In genomic region chr1:6044481-6045109, GRCh38 we compare ENCODE assay signal across 16 cellular contexts. TPM values are rescaled to one million over a fixed set of nuclear protein-coding genes. Genes with fewer than 3 reads are reported as not detected.
DNase-seq lines count a peak whose midpoint lies in the region; ATAC-seq, FAIRE-seq and TF ChIP-seq lines count a peak whose summit lies in the region.
"Had no signal": no experiment of that assay in that cellular context is flagged by ENCODE, and none has a peak within 500 bp of the region (broad histone marks: within the 10 kb centered on the region; RNA-seq: fewer than 3 reads in every experiment).

No MANE protein-coding gene starts in this region.

- H2AFZ ChIP-seq in HepG2 (ENCODE audit: low read length) (no peak overlapping the region), Loucy (ENCODE audit: low read length) (no peak overlapping the region), H1 (ENCODE audit: low read length) (no peak overlapping the region)

- H3K27ac Mint-ChIP-seq in stimulated activated naive B cell treated with anti-CD40 and anti-IgM and Interleukin-4, amounts not matched to agents 10 μg/mL and 1 μg/mL and 100 μg/mL, for 72 hours: peak overlapping the region; percentile 56
- H3K27ac Mint-ChIP-seq: HFFc6 had no signal

- peaks cover 8% of the 10 kb centered on the region for H3F3A ChIP-seq in Loucy (ENCODE audit: low read depth)

- no peak for ATAC-seq in HepG2
- no peak for ATAC-seq in right lobe of liver
- ATAC-seq in stimulated activated naive B cell treated with anti-CD40 and anti-IgM and Interleukin-4, amounts not matched to agents 10 μg/mL and 1 μg/mL and 100 μg/mL, for 72 hours (replicated peaks): no peak

- BruUV-seq in HepG2 (replicated peaks; lab: Mats Ljungman, UMichigan): no TSS peak

- H3K36me3 Mint-ChIP-seq in stimulated activated naive B cell treated with anti-CD40 and anti-IgM and Interleukin-4, amounts not matched to agents 10 μg/mL and 1 μg/mL and 100 μg/mL, for 72 hours: peaks cover 57 to 70% of the 10 kb centered on the region in 2 donors

- H2BK20ac ChIP-seq in H1 (ENCODE audit: low read length): no peak overlapping the region

- no peak overlapping the region; the same call in 1 of the 2 replicates for H2BK15ac ChIP-seq in H1 (ENCODE audit: low read length)

- no peak overlapping the region for H4K5ac ChIP-seq in H1 (ENCODE audit: insufficient read length, low read depth, low read length)

- peaks cover 21% of the 10 kb centered on the region for H3K4me1 ChIP-seq in HepG2 (ENCODE audit: insufficient read depth, low read length)
- no peaks in the 10 kb centered on the region for H3K4me1 ChIP-seq in right lobe of liver
- H3K4me1 ChIP-seq in Loucy (ENCODE audit: insufficient read depth, low read length, poor library complexity, severe bottlenecking): peaks cover 50% of the 10 kb centered on the region
- no peaks in the 10 kb centered on the region for H3K4me1 ChIP-seq in H1 (replicated peaks in 1 of 4; ENCODE audit: control insufficient read depth in 3 of 4, insufficient read depth in 4 of 4, low read length in 3 of 4)

- intact Hi-C loops in HepG2 (cut with micrococcal nuclease; ENCODE audit: unreplicated experiment): no loop called here
- intact Hi-C loops in right lobe of liver (cut with DNase I): no loop called here

- no peaks in the 10 kb centered on the region for H3K27me3 ChIP-seq in HepG2 (ENCODE audit: control insufficient read depth in 1 of 2, insufficient read depth in 2 of 2, low read length in 2 of 2)
- H3K27me3 ChIP-seq in right lobe of liver: no peaks in the 10 kb centered on the region
- no peaks in the 10 kb centered on the region for H3K27me3 ChIP-seq in Loucy (ENCODE audit: insufficient read depth, low read length, poor library complexity, severe bottlenecking)
- H3K27me3 ChIP-seq in H1 (replicated peaks in 1 of 4; ENCODE audit: control insufficient read depth in 3 of 4, extremely low read depth in 1 of 4, insufficient read depth in 3 of 4, low read length in 3 of 4): no peaks in the 10 kb centered on the region

- H3K9ac ChIP-seq in HepG2 (ENCODE audit: insufficient read depth, low read depth, low read length) (no peak overlapping the region), Loucy (ENCODE audit: low read depth, low read length, poor library complexity, severe bottlenecking) (peak overlapping the region; percentile 9), H1 (replicated peaks in 1 of 4; ENCODE audit: extremely low read depth in 1 of 4, low read depth in 3 of 4, low read length in 3 of 4) (no peak overlapping the region)

- no peak overlapping the region for H3K18ac ChIP-seq in H1 (ENCODE audit: extremely low read depth, low read length)

- H3K79me2 ChIP-seq in HepG2 (ENCODE audit: insufficient read depth, low read length) (no peaks in the 10 kb centered on the region), Loucy (ENCODE audit: insufficient read depth, low read length) (peaks cover 82% of the 10 kb centered on the region), H1 (ENCODE audit: control insufficient read depth in 1 of 2, insufficient read depth in 2 of 2, low read length in 2 of 2) (no peaks in the 10 kb centered on the region)

- H3K4me3 Mint-ChIP-seq in stimulated activated naive B cell treated with anti-CD40 and anti-IgM and Interleukin-4, amounts not matched to agents 10 μg/mL and 1 μg/mL and 100 μg/mL, for 72 hours: no peak overlapping the region
- H3K4me3 Mint-ChIP-seq: HFFc6 had no signal

- H3K4me2 ChIP-seq in HepG2 (ENCODE audit: low read depth, low read length) (peak overlapping the region; percentile 67; the same call in 1 of the 2 replicates), Loucy (ENCODE audit: low read depth, low read length, poor library complexity, severe bottlenecking) (peak overlapping the region; percentile 27), H1 (ENCODE audit: insufficient read depth in 1 of 2, low read depth in 2 of 2, low read length in 2 of 2) (no peak overlapping the region)

- TF ChIP-seq RAD21 in HepG2 (CRISPR knock-in tag; IDR thresholded peaks at IDR 0.05): no peak
- TF ChIP-seq RAD21 in H1 (IDR thresholded peaks at IDR 0.05 in 1 of 2, conservative IDR thresholded peaks at IDR 0.05 in 1 of 2; ENCODE audit: low read depth in 2 of 2, low read length in 2 of 2): no peak

- H3K36me3 ChIP-seq in HepG2 (replicated peaks in 1 of 2; ENCODE audit: control insufficient read depth in 1 of 2, insufficient read depth in 2 of 2, low read length in 2 of 2) (no peaks in the 10 kb centered on the region), right lobe of liver (no peaks in the 10 kb centered on the region), Loucy (ENCODE audit: insufficient read depth, low read length) (peaks cover 84% of the 10 kb centered on the region; the same call in 1 of the 2 replicates), H1 (ENCODE audit: control insufficient read depth in 2 of 4, insufficient read depth in 4 of 4, low read length in 3 of 4) (no peaks in the 10 kb centered on the region)

- H3K9me3 Mint-ChIP-seq in stimulated activated naive B cell treated with anti-CD40 and anti-IgM and Interleukin-4, amounts not matched to agents 10 μg/mL and 1 μg/mL and 100 μg/mL, for 72 hours: no peaks in the 10 kb centered on the region
- H3K9me3 Mint-ChIP-seq: HFFc6 had no signal

- 65% methylated on average over 8 of the region's 11 CpGs for WGBS in HepG2 (ENCODE audit: low lambda C conversion rate)
- WGBS in right lobe of liver (ENCODE audit: insufficient coverage, low coverage, low lambda C conversion rate, missing lambda C conversion rate): 46% methylated on average over 4 of the region's 11 CpGs
- WGBS in H1 (ENCODE audit: extremely low coverage in 1 of 2, insufficient coverage in 1 of 2, insufficient read length in 1 of 2, insufficient replicate concordance in 2 of 2, low coverage in 1 of 2, low lambda C conversion rate in 2 of 2, missing lambda C conversion rate in 1 of 2), 2 experiments: 86% methylated on average over 11 of the region's 11 CpGs; no CpG with 5 or more reads in 1 of the 2 experiments

- CTCF ChIA-PET in HepG2 (lab: Yijun Ruan, JAX; ENCODE audit: low intra/inter-chr PET ratio, low total read pairs): no interaction called here
- CTCF ChIA-PET in H1 (lab: Charles Lee; ENCODE audit: partially characterized antibody): interaction anchor here (0.7 to 5.7 kb wide), 18 partner anchors 7 to 160 kb away, joined by 3 to 43 read pairs (median 4); no protein-coding TSS in a partner anchor

- H2BK120ac ChIP-seq in H1 (replicated peaks; ENCODE audit: low read depth, low read length): no peak overlapping the region

- H3K56ac ChIP-seq in H1 (replicated peaks; ENCODE audit: insufficient read length, low read depth, low read length): no peak overlapping the region

- POLR2A ChIA-PET in HepG2 (lab: Yijun Ruan, JAX): no interaction called here
- POLR2A ChIA-PET in H1 (lab: Charles Lee; ENCODE audit: partially characterized antibody): interaction anchor here (1.0 kb wide), 1 partner anchor 8 kb away, joined by 3 read pairs; no protein-coding TSS in a partner anchor

- no peaks in the 10 kb centered on the region for H3K9me2 ChIP-seq in Loucy (replicated peaks; ENCODE audit: low read depth, low read length)

- TF ChIP-seq POLR2A in HepG2 (IDR thresholded peaks at IDR 0.05; ENCODE audit: insufficient read depth in 1 of 2, low read depth in 2 of 2, low read length in 2 of 2) (no peak), right lobe of liver (IDR thresholded peaks at IDR 0.05) (no peak), H1 (IDR thresholded peaks at IDR 0.05; ENCODE audit: control extremely low read depth in 1 of 2, low read depth in 2 of 2, low read length in 2 of 2) (no peak)

- H3K9me3 ChIP-seq in HepG2 (ENCODE audit: low read length): no peaks in the 10 kb centered on the region
- no peaks in the 10 kb centered on the region for H3K9me3 ChIP-seq in right lobe of liver
- H3K9me3 ChIP-seq in Loucy (ENCODE audit: insufficient read depth, low read depth, low read length): no peaks in the 10 kb centered on the region
- H3K9me3 ChIP-seq in H1 (ENCODE audit: insufficient read depth in 2 of 2, low read depth in 1 of 2, low read length in 1 of 2): no peaks in the 10 kb centered on the region

- H3K27me3 Mint-ChIP-seq in stimulated activated naive B cell treated with anti-CD40 and anti-IgM and Interleukin-4, amounts not matched to agents 10 μg/mL and 1 μg/mL and 100 μg/mL, for 72 hours: no peaks in the 10 kb centered on the region

- H4K8ac ChIP-seq in H1 (ENCODE audit: extremely low read depth, insufficient read depth, low read length): 0 out of 2 replicates have a peak overlapping the region, but pooled peaks have one; percentile 23

- no peaks in the 10 kb centered on the region for H3K79me1 ChIP-seq in H1 (ENCODE audit: low read depth, low read length)

- TF ChIP-seq EP300 in HepG2 (IDR thresholded peaks at IDR 0.05; ENCODE audit: low read depth in 2 of 2, low read length in 2 of 2): no peak
- no peak for TF ChIP-seq EP300 in HepG2 (CRISPR knock-in tag; IDR thresholded peaks at IDR 0.05; ENCODE audit: borderline replicate concordance)
- TF ChIP-seq EP300 in H1 (IDR thresholded peaks at IDR 0.05; ENCODE audit: borderline replicate concordance in 1 of 2, low read depth in 2 of 2, low read length in 2 of 2): no peak

- in situ Hi-C loops in HepG2 (cut with HindIII; ENCODE audit: extremely low pct_ligation_motif_present, low pct_unique_long_range_greater_than_20kb): no loop called here

- H3K4me3 ChIP-seq in HepG2 (replicated peaks in 1 of 3; ENCODE audit: insufficient read depth in 1 of 3, low read depth in 2 of 3, low read length in 3 of 3) (no peak overlapping the region), right lobe of liver (no peak overlapping the region), Loucy (ENCODE audit: low read length, poor library complexity, severe bottlenecking) (no peak overlapping the region), H1 (ENCODE audit: extremely low read depth in 1 of 4, insufficient read depth in 2 of 4, low read depth in 3 of 4, low read length in 4 of 4) (no peak overlapping the region)

- no peak overlapping the region for H3K4ac ChIP-seq in H1 (replicated peaks; ENCODE audit: insufficient read length, low read depth, low read length)

- FAIRE-seq in HepG2 (lab: Jason Lieb, UNC) (no peak), H1 (lab: Jason Lieb, UNC) (no peak)

- H3K27ac ChIP-seq in HepG2 (ENCODE audit: extremely low read length, insufficient read depth, low read length): no peak overlapping the region
- no peak overlapping the region for H3K27ac ChIP-seq in right lobe of liver
- H3K27ac ChIP-seq in H1 (ENCODE audit: low read depth, low read length): no peak overlapping the region
- H3K27ac ChIP-seq: C4-2B had no signal

- H4K20me1 ChIP-seq in HepG2 (ENCODE audit: insufficient read depth, low read length) (peaks cover 5% of the 10 kb centered on the region; the same call in 1 of the 2 replicates), Loucy (ENCODE audit: insufficient read depth, low read length, poor library complexity, severe bottlenecking) (peaks cover 85% of the 10 kb centered on the region), H1 (replicated peaks in 1 of 2; ENCODE audit: control insufficient read depth in 1 of 2, insufficient read depth in 2 of 2, low read length in 2 of 2) (peaks cover 2 to 6% of the 10 kb centered on the region in 2 experiments)

- H3K4me1 Mint-ChIP-seq in stimulated activated naive B cell treated with anti-CD40 and anti-IgM and Interleukin-4, amounts not matched to agents 10 μg/mL and 1 μg/mL and 100 μg/mL, for 72 hours: peaks cover 0 to 7% of the 10 kb centered on the region in 2 donors

- TF ChIP-seq CTCF in HepG2 (CRISPR knock-in tag; IDR thresholded peaks at IDR 0.05): no peak
- TF ChIP-seq CTCF in right lobe of liver (IDR thresholded peaks at IDR 0.05): no peak
- no peak for TF ChIP-seq CTCF in Loucy (conservative IDR thresholded peaks at IDR 0.05; ENCODE audit: low read length)
- no peak for TF ChIP-seq CTCF in H1 (IDR thresholded peaks at IDR 0.05; ENCODE audit: control extremely low read depth in 1 of 3, insufficient read depth in 1 of 3, low read depth in 1 of 3, low read length in 3 of 3)

- no peak overlapping the region for H2AK5ac ChIP-seq in H1 (ENCODE audit: low read depth, low read length)

- no peaks in the 10 kb centered on the region for H3K23me2 ChIP-seq in H1 (ENCODE audit: low read depth, low read length)

- H2BK5ac ChIP-seq in H1 (ENCODE audit: low read depth, low read length): no peak overlapping the region; the same call in 1 of the 2 replicates

- no peak overlapping the region for H4K91ac ChIP-seq in H1 (replicated peaks; ENCODE audit: insufficient read length, low read length)

- no peak for DNase-seq in HepG2 (ENCODE audit: low spot score)
- DNase-seq in right lobe of liver: no peak
- no peak for DNase-seq in H1 (ENCODE audit: low read depth in 1 of 2, low spot score in 2 of 2)
- no peak for DNase-seq in stimulated activated naive B cell treated with anti-CD40 and anti-IgM and Interleukin-4, amounts not matched to agents 10 μg/mL and 1 μg/mL and 100 μg/mL, for 72 hours
- DNase-seq in NCI-H748 (lab: John Stamatoyannopoulos, UW; ENCODE audit: unreplicated experiment): no peak
- no peak for DNase-seq in stimulated activated CD8-positive, alpha-beta memory T cell treated with anti-CD3 and anti-CD28 coated beads, Interleukin-4, amount 100 ng/mL, for 48 hours
- DNase-seq: DMS53, GOT3, HFFc6, Karpas-422, NCI-H1930, NCI-H2171, NCI-H446 treated with DMSO at 0.1 percent for 48 hours, NCI-H774 had no signal

- no peak overlapping the region for H3K23ac ChIP-seq in H1 (ENCODE audit: insufficient read length)

- H2BK12ac ChIP-seq in H1 (ENCODE audit: low read depth, low read length): no peak overlapping the region

- no peak overlapping the region for H3K14ac ChIP-seq in H1 (ENCODE audit: insufficient read length)

RNA-seq across cellular contexts. Expression of gene KCNAB2, which starts 1.1 kb away (rescaled TPM):
- 6.2 and 6.9 TPM in 2 replicates for total RNA-seq in HepG2 (2016; rRNA removed; fragmentation: Illumina TruSeq; extraction: Trizol)
- 2.4 and 4.5 TPM in 2 replicates for total RNA-seq in HepG2 (2016; cell fraction: cytosol; rRNA removed; fragmentation: Illumina TruSeq; extraction: Trizol; ENCODE audit: low read depth)
- total RNA-seq in HepG2 (2016; cell fraction: insoluble cytoplasmic fraction; rRNA removed; fragmentation: Illumina TruSeq; extraction: Trizol): 5.5 and 6.9 TPM in 2 replicates
- total RNA-seq in HepG2 (2016; cell fraction: membrane; rRNA removed; fragmentation: Illumina TruSeq; extraction: Trizol): 5.4 and 6.7 TPM in 2 replicates
- 4.9 and 5.4 TPM in 2 replicates for total RNA-seq in HepG2 (2016; cell fraction: nucleus; rRNA removed; fragmentation: Illumina TruSeq; extraction: Trizol)
- 8.8 and 11.7 TPM in 2 replicates for polyA plus RNA-seq in HepG2 (2011; rRNA removed)
- polyA plus RNA-seq in HepG2 (2011; cell fraction: cytosol; rRNA removed): 6.5 and 7.2 TPM in 2 replicates
- polyA plus RNA-seq in HepG2 (2011; cell fraction: nucleus; rRNA removed): 30.5 and 35.5 TPM in 2 replicates
- polyA plus RNA-seq in HepG2 (2012): 6.4 and 8.3 TPM in 2 replicates
- 3.7 and 4.2 TPM in 2 replicates for polyA plus RNA-seq in HepG2 (2016; cell fraction: cytosol; fragmentation: Illumina TruSeq; extraction: Trizol; ENCODE audit: low read depth)
- 5.7 and 8.4 TPM in 2 replicates for polyA plus RNA-seq in HepG2 (2016; cell fraction: insoluble cytoplasmic fraction; fragmentation: Illumina TruSeq; extraction: Trizol; ENCODE audit: low read depth)
- polyA plus RNA-seq in HepG2 (2016; cell fraction: membrane; fragmentation: Illumina TruSeq; extraction: Trizol; ENCODE audit: low read depth): 4.3 and 4.4 TPM in 2 replicates
- 13.3 and 15.1 TPM in 2 replicates for polyA plus RNA-seq in HepG2 (2016; cell fraction: nucleus; fragmentation: Illumina TruSeq; extraction: Trizol; ENCODE audit: insufficient read depth, low read depth)
- 7.0 and 40.0 TPM in 2 replicates for polyA minus RNA-seq in HepG2 (2011; rRNA and poly(A)+ RNA removed; ENCODE audit: low replicate concordance)
- 5.6 and 6.2 TPM in 2 replicates for polyA minus RNA-seq in HepG2 (2011; cell fraction: cytosol; rRNA and poly(A)+ RNA removed)
- 8.2 and 11.2 TPM in 2 replicates for polyA minus RNA-seq in HepG2 (2011; cell fraction: nucleus; rRNA and poly(A)+ RNA removed)
- total RNA-seq in right lobe of liver: 10 to 100 TPM in 2 of 6 experiments, 1 to 10 TPM in 4; 4.4 to 14.8 (median 6.9) TPM
- 7.0 and 7.1 TPM in 2 replicates for total RNA-seq in H1 (2021; fragmentation: NEBNext Ultra II Directional; extraction: Animal tissue kit (Norgen Biotek cat#: 25700))
- polyA plus RNA-seq in H1 (2011; rRNA removed): 4.5 and 6.2 TPM in 2 replicates
- polyA plus RNA-seq in H1 (2011; cell fraction: cytosol; rRNA removed): 5.9 TPM
- polyA plus RNA-seq in H1 (2011; cell fraction: nucleus; rRNA removed): 19.4 TPM
- polyA plus RNA-seq in H1 (2012, experiment 1 of 2): 7.0 to 8.9 TPM (median 7.3 TPM) in 4 replicates
- polyA plus RNA-seq in H1 (2012, experiment 2 of 2): 5.2 TPM
- polyA plus RNA-seq in H1 (2013, experiment 1 of 2): 2.9 TPM
- 2.9 TPM for polyA plus RNA-seq in H1 (2013, experiment 2 of 2)
- 3.6 and 4.9 TPM in 2 replicates for polyA minus RNA-seq in H1 (2011; rRNA and poly(A)+ RNA removed)
- polyA minus RNA-seq in H1 (2011; cell fraction: cytosol; rRNA and poly(A)+ RNA removed): 5.2 TPM
- 6.5 TPM for polyA minus RNA-seq in H1 (2011; cell fraction: nucleus; rRNA and poly(A)+ RNA removed)

RNA-seq across cellular contexts. Expression of gene NPHP4, which starts 52.4 kb away (rescaled TPM):
- 5.7 and 6.8 TPM in 2 replicates for total RNA-seq in HepG2 (2016; rRNA removed; fragmentation: Illumina TruSeq; extraction: Trizol)
- 14.2 and 15.4 TPM in 2 replicates for total RNA-seq in HepG2 (2016; cell fraction: cytosol; rRNA removed; fragmentation: Illumina TruSeq; extraction: Trizol; ENCODE audit: low read depth)
- 4.1 and 7.4 TPM in 2 replicates for total RNA-seq in HepG2 (2016; cell fraction: insoluble cytoplasmic fraction; rRNA removed; fragmentation: Illumina TruSeq; extraction: Trizol)
- 8.5 and 9.7 TPM in 2 replicates for total RNA-seq in HepG2 (2016; cell fraction: membrane; rRNA removed; fragmentation: Illumina TruSeq; extraction: Trizol)
- total RNA-seq in HepG2 (2016; cell fraction: nucleus; rRNA removed; fragmentation: Illumina TruSeq; extraction: Trizol): 10.3 and 12.7 TPM in 2 replicates
- 4.4 and 4.8 TPM in 2 replicates for polyA plus RNA-seq in HepG2 (2011; rRNA removed)
- polyA plus RNA-seq in HepG2 (2011; cell fraction: cytosol; rRNA removed): 1.9 and 3.0 TPM in 2 replicates
- polyA plus RNA-seq in HepG2 (2011; cell fraction: nucleus; rRNA removed): 40.2 and 52.1 TPM in 2 replicates
- polyA plus RNA-seq in HepG2 (2012): 4.8 and 5.9 TPM in 2 replicates
- 0.46 and 0.69 TPM in 2 replicates for polyA plus RNA-seq in HepG2 (2016; cell fraction: cytosol; fragmentation: Illumina TruSeq; extraction: Trizol; ENCODE audit: low read depth)
- polyA plus RNA-seq in HepG2 (2016; cell fraction: insoluble cytoplasmic fraction; fragmentation: Illumina TruSeq; extraction: Trizol; ENCODE audit: low read depth): 4.0 and 5.3 TPM in 2 replicates
- polyA plus RNA-seq in HepG2 (2016; cell fraction: membrane; fragmentation: Illumina TruSeq; extraction: Trizol; ENCODE audit: low read depth): 1.4 and 1.6 TPM in 2 replicates
- polyA plus RNA-seq in HepG2 (2016; cell fraction: nucleus; fragmentation: Illumina TruSeq; extraction: Trizol; ENCODE audit: insufficient read depth, low read depth): 30.1 and 30.8 TPM in 2 replicates
- polyA minus RNA-seq in HepG2 (2011; rRNA and poly(A)+ RNA removed; ENCODE audit: low replicate concordance): 13.1 TPM in 2 replicates
- 4.6 and 4.9 TPM in 2 replicates for polyA minus RNA-seq in HepG2 (2011; cell fraction: cytosol; rRNA and poly(A)+ RNA removed)
- polyA minus RNA-seq in HepG2 (2011; cell fraction: nucleus; rRNA and poly(A)+ RNA removed): 14.7 and 15.8 TPM in 2 replicates
- total RNA-seq in right lobe of liver: 1 to 10 TPM; 1.5 to 6.0 (median 2.0) TPM
- total RNA-seq in H1 (2021; fragmentation: NEBNext Ultra II Directional; extraction: Animal tissue kit (Norgen Biotek cat#: 25700)): 13.6 and 14.0 TPM in 2 replicates
- polyA plus RNA-seq in H1 (2011; rRNA removed): 5.8 and 10.3 TPM in 2 replicates
- polyA plus RNA-seq in H1 (2011; cell fraction: cytosol; rRNA removed): 7.2 TPM
- polyA plus RNA-seq in H1 (2011; cell fraction: nucleus; rRNA removed): 37.6 TPM
- 8.5 to 11.5 TPM (median 11.0 TPM) in 4 replicates for polyA plus RNA-seq in H1 (2012, experiment 1 of 2)
- polyA plus RNA-seq in H1 (2012, experiment 2 of 2): 5.8 TPM
- polyA plus RNA-seq in H1 (2013, experiment 1 of 2): 4.3 TPM
- 3.9 TPM for polyA plus RNA-seq in H1 (2013, experiment 2 of 2)
- 8.3 and 8.4 TPM in 2 replicates for polyA minus RNA-seq in H1 (2011; rRNA and poly(A)+ RNA removed)
- 8.1 TPM for polyA minus RNA-seq in H1 (2011; cell fraction: cytosol; rRNA and poly(A)+ RNA removed)
- 17.8 TPM for polyA minus RNA-seq in H1 (2011; cell fraction: nucleus; rRNA and poly(A)+ RNA removed)

Comparison
In these comparisons a context has a peak if more than half of its experiments do, and no peak if none do; other contexts are left out.
1. H3K4me2 ChIP-seq: peak in HepG2 (single experiment) and Loucy (single experiment); none in H1 (0 of 2).